Comparison of ENCODE assay signal across 11 cellular contexts in the genomic region with DNA sequence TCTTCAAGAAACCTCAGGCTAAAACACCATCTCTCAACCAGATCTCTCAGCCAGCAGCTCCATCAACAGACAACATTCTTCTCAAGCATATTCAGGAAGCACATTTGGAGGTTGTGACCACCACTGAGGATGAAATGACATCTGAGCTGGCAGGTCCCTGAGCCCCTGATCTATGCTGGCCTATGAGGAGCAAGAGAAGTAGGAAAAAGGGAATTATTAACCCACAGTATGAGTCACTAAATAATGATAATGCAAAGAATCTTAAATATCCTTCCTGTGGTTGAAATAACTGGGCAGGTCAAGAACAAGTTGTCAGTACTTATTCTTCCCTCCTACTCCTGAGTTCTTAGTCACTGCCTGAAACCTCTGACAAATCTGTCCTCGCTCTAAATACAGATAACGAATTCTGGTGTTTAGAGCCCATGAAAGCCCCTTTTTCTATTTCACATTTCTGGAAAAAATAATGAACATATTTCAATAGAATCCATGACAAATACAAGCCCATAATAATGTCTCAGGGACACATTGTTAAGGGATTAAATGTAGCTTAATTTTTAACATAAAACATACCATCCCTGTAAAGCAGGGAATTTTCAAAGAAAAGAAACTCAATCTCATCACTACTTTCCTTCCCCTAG.
DNase-seq lines count a peak whose midpoint lies in the region; ATAC-seq and TF ChIP-seq lines count a peak whose summit lies in the region.
"Had no signal": no experiment of that assay in that cellular context is flagged by ENCODE, and none has a peak within 500 bp of the region (broad histone marks: within the 10 kb centered on the region; RNA-seq: fewer than 3 reads in every experiment).

No MANE protein-coding gene starts in this region.

- peak overlapping the region; percentile 31 for H3K4me3 Mint-ChIP-seq in chondrocyte (ENCODE audit: unreplicated experiment)
- H3K4me3 Mint-ChIP-seq: T-cell had no signal

- no peaks in the 10 kb centered on the region for H3K36me3 Mint-ChIP-seq in chondrocyte (ENCODE audit: low read depth)
- H3K36me3 Mint-ChIP-seq: T-cell had no signal

- H3K9ac ChIP-seq in Karpas-422 (ENCODE audit: low read length): no peak overlapping the region

- no peak overlapping the region for H3K27ac ChIP-seq in Karpas-422 (ENCODE audit: low read length)
- H3K27ac ChIP-seq in mesodermal cell (ENCODE audit: low read depth, low read length, severe bottlenecking): peak overlapping the region; percentile 24

- H3K4me3 ChIP-seq in AG10803 (ENCODE audit: low read length): no peak overlapping the region
- no peak overlapping the region for H3K4me3 ChIP-seq in Karpas-422 (ENCODE audit: low read length)
- no peak overlapping the region for H3K4me3 ChIP-seq in mesodermal cell (ENCODE audit: extremely low read depth, insufficient read depth, low read length, poor library complexity, severe bottlenecking)

- H3K27ac Mint-ChIP-seq in chondrocyte (ENCODE audit: unreplicated experiment): peak overlapping the region; percentile 94
- H3K27ac Mint-ChIP-seq: T-cell had no signal

- no peak overlapping the region for H3K4me2 ChIP-seq in Karpas-422 (ENCODE audit: low read depth, low read length, poor library complexity, severe bottlenecking)

- H3K79me2 ChIP-seq in Karpas-422 (ENCODE audit: low read length): no peaks in the 10 kb centered on the region

- H3K27me3 ChIP-seq in Karpas-422 (ENCODE audit: low read length): no peaks in the 10 kb centered on the region

- peak; percentile 99 for DNase-seq in AG10803 (ENCODE audit: low read depth)
- peak; percentile 17 for DNase-seq in Karpas-422
- no peak for DNase-seq in chondrocyte (ENCODE audit: low spot score)
- DNase-seq in NCI-H1694 (lab: John Stamatoyannopoulos, UW): no peak
- DNase-seq: amygdala, substantia nigra, T-cell had no signal

- H3K4me1 Mint-ChIP-seq in chondrocyte (ENCODE audit: low read depth): peaks cover 75% of the 10 kb centered on the region
- H3K4me1 Mint-ChIP-seq: T-cell had no signal

- H3K4me1 ChIP-seq in Karpas-422 (ENCODE audit: low read length): no peaks in the 10 kb centered on the region
- H3K4me1 ChIP-seq in mesodermal cell (ENCODE audit: control insufficient read depth, insufficient read depth, low read length, poor library complexity, severe bottlenecking): peaks cover 20% of the 10 kb centered on the region

- H4K20me1 ChIP-seq in Karpas-422 (ENCODE audit: insufficient read depth, low read depth, low read length): no peaks in the 10 kb centered on the region

- H2AFZ ChIP-seq in Karpas-422 (ENCODE audit: low read length): no peak overlapping the region

- H3K9me2 ChIP-seq in Karpas-422 (replicated peaks; ENCODE audit: insufficient read depth, low read length): no peaks in the 10 kb centered on the region

- ATAC-seq in GM19455 (IDR thresholded peaks at IDR 0.05; ENCODE audit: unreplicated experiment) (no peak), GM18517 (IDR thresholded peaks at IDR 0.05; ENCODE audit: unreplicated experiment) (no peak), HG02759 (IDR thresholded peaks at IDR 0.05; ENCODE audit: unreplicated experiment) (no peak)
- ATAC-seq: T-cell had no signal

- H3K9me3 ChIP-seq in Karpas-422 (ENCODE audit: low read length) (no peaks in the 10 kb centered on the region), mesodermal cell (ENCODE audit: control insufficient read depth, low read length) (no peaks in the 10 kb centered on the region)

- H3K9me3 Mint-ChIP-seq in chondrocyte (ENCODE audit: low read depth): no peaks in the 10 kb centered on the region
- H3K9me3 Mint-ChIP-seq: T-cell had no signal

- no peaks in the 10 kb centered on the region for H3K27me3 Mint-ChIP-seq in chondrocyte (ENCODE audit: low read depth)
- H3K27me3 Mint-ChIP-seq: T-cell had no signal

- TF ChIP-seq CTCF in AG10803 (conservative IDR thresholded peaks at IDR 0.05; ENCODE audit: low read length) (no peak), chondrocyte (IDR thresholded peaks at IDR 0.05) (no peak)

- H3K36me3 ChIP-seq in Karpas-422 (ENCODE audit: insufficient read depth, low read length) (no peaks in the 10 kb centered on the region), mesodermal cell (ENCODE audit: control insufficient read depth, insufficient read depth, low read length) (no peaks in the 10 kb centered on the region)

- WGBS in mesodermal cell (ENCODE audit: insufficient coverage in 2 of 2), 2 experiments: 83% methylated on average over 1 of the region's 2 CpGs; no CpG with 5 or more reads in 1 of the 2 experiments

Comparison
In these comparisons a context has a peak if more than half of its experiments do, and no peak if none do; other contexts are left out.
1. DNase-seq: peak in AG10803 (single experiment) and Karpas-422 (single experiment); none in chondrocyte (single experiment) and NCI-H1694 (single experiment).